In the genomic region with DNA sequence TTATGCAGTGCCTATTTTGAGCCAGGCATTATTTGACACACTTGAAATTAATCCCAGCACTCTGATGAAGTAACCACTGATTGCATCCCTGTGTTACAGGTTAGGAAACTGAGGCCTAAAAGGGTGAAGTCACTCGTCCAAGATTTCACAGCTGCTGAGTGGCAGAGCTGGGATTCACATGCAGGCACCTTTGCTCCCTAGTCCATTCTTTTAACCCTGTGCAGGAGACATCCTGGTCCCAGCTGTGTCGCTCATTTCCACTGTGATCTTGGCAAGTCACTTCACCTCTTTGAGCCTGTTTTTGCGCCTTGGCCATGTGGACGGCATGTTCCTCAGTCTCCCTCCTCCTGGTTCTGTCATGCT, we compare ENCODE assay signal across 20 cellular contexts.
DNase-seq lines count a peak whose midpoint lies in the region; ATAC-seq and TF ChIP-seq lines count a peak whose summit lies in the region.
"Had no signal": no experiment of that assay in that cellular context is flagged by ENCODE, and none has a peak within 500 bp of the region (broad histone marks: within the 10 kb centered on the region; RNA-seq: fewer than 3 reads in every experiment).

No MANE protein-coding gene starts in this region.

- no peak overlapping the region for H3K4ac ChIP-seq in H9 (ENCODE audit: low read depth, low read length)
- H3K4ac ChIP-seq in mesenchymal stem cell (ENCODE audit: low read depth in 1 of 2, low read length in 2 of 2) = peak overlapping the region in 1 of 2 experiments; percentile 54

- H3K79me1 ChIP-seq in H9 (ENCODE audit: insufficient read depth, low read depth, low read length, poor library complexity, severe bottlenecking) (no peaks in the 10 kb centered on the region), mesenchymal stem cell (replicated peaks; ENCODE audit: low read length, poor library complexity, severe bottlenecking) (peaks cover 10% of the 10 kb centered on the region)

- H3K23me2 ChIP-seq in H9 (ENCODE audit: insufficient read length, low read depth, low read length, poor library complexity, severe bottlenecking) = no peaks in the 10 kb centered on the region

- no peak overlapping the region for H2AK5ac ChIP-seq in H9 (ENCODE audit: insufficient read length, low read length)
- peak overlapping the region; percentile 42 for H2AK5ac ChIP-seq in mesenchymal stem cell (ENCODE audit: low read length, severe bottlenecking)

- H3K9me3 ChIP-seq in H9 (ENCODE audit: control insufficient read depth, low read depth, low read length) (no peaks in the 10 kb centered on the region), mesenchymal stem cell (ENCODE audit: control insufficient read depth, low read length) (no peaks in the 10 kb centered on the region), smooth muscle cell (replicated peaks; ENCODE audit: low read depth) (no peaks in the 10 kb centered on the region), psoas muscle (no peaks in the 10 kb centered on the region)
- H3K9me3 ChIP-seq: right lobe of liver had no signal

- no peaks in the 10 kb centered on the region for H4K20me1 ChIP-seq in H9 (ENCODE audit: control insufficient read depth, insufficient read depth, insufficient read length)
- H4K20me1 ChIP-seq in smooth muscle cell (ENCODE audit: low read depth) = peaks cover 98% of the 10 kb centered on the region

- TF ChIP-seq CTCF in H9 (conservative IDR thresholded peaks at IDR 0.05) (no peak), coronary artery (IDR thresholded peaks at IDR 0.05) (no peak), smooth muscle cell (IDR thresholded peaks at IDR 0.05; ENCODE audit: borderline replicate concordance, insufficient read depth, poor library complexity, severe bottlenecking) (no peak), psoas muscle (IDR thresholded peaks at IDR 0.05) (no peak)

- H3K4me3 Mint-ChIP-seq in H9 = no peak overlapping the region; a peak in 1 of 5 replicates
- H3K4me3 Mint-ChIP-seq: activated B cell treated with CpG ODN at 0.5 μM for 24 hours; CD8-positive, alpha-beta memory T cell; natural killer cell treated with Interleukin-12 subunit alpha and Interleukin-12 subunit beta and Interleukin-15 and Interleukin-18, amount 100 ng/mL, for 72 hours; T-cell had no signal

- peak overlapping the region in 1 of 3 experiments; percentile 77; a peak in 1 of 7 replicates for H3K27ac Mint-ChIP-seq in H9
- H3K27ac Mint-ChIP-seq: activated B cell treated with CpG ODN at 0.5 μM for 24 hours; natural killer cell treated with Interleukin-12 subunit alpha and Interleukin-12 subunit beta and Interleukin-15 and Interleukin-18, amount 100 ng/mL, for 72 hours; T-cell had no signal

- H2BK12ac ChIP-seq in H9 (ENCODE audit: insufficient read length, low read depth, low read length) (no peak overlapping the region), mesenchymal stem cell (ENCODE audit: low read length in 2 of 2) (peak overlapping the region in 1 of 2 experiments; percentile 86)

- H3K36me3 Mint-ChIP-seq in H9 (ENCODE audit: insufficient read depth in 1 of 3, low read depth in 3 of 3) = no peaks in the 10 kb centered on the region
- H3K36me3 Mint-ChIP-seq: CD8-positive, alpha-beta memory T cell; natural killer cell treated with Interleukin-12 subunit alpha and Interleukin-12 subunit beta and Interleukin-15 and Interleukin-18, amount 100 ng/mL, for 72 hours; T-cell had no signal

- H3K18ac ChIP-seq in H9 (ENCODE audit: insufficient read length, low read depth, low read length) (no peak overlapping the region), mesenchymal stem cell (ENCODE audit: low read depth in 1 of 2, low read length in 2 of 2) (peak overlapping the region in 1 of 2 experiments; percentile 88)

- H3K23ac ChIP-seq in H9 (ENCODE audit: insufficient read length, low read depth, low read length) (no peak overlapping the region), mesenchymal stem cell (ENCODE audit: low read length in 2 of 2) (peak overlapping the region in 1 of 2 experiments; percentile 23)

- peaks cover 51 to 60% of the 10 kb centered on the region in 2 experiments for H3K4me1 Mint-ChIP-seq in H9
- H3K4me1 Mint-ChIP-seq: activated B cell treated with CpG ODN at 0.5 μM for 24 hours; CD8-positive, alpha-beta memory T cell; T-cell had no signal

- no CpG with 5 or more reads among the region's 4 CpGs for WGBS in H9 (ENCODE audit: extremely low coverage, insufficient read length, low lambda C conversion rate)
- WGBS in mesenchymal stem cell = 83% methylated on average over 4 of the region's 4 CpGs
- WGBS in smooth muscle cell (ENCODE audit: low lambda C conversion rate) = 72% methylated on average over 4 of the region's 4 CpGs
- 66 to 72% (median 70%) methylated on average over 4 of the region's 4 CpGs for WGBS in psoas muscle, 3 donors

- H3T11ph ChIP-seq in H9 (ENCODE audit: low read length) = no peak overlapping the region

- H2BK15ac ChIP-seq in H9 (ENCODE audit: low read depth, low read length) = no peak overlapping the region
- no peak overlapping the region for H2BK15ac ChIP-seq in mesenchymal stem cell (ENCODE audit: low read depth, poor library complexity, severe bottlenecking)

- no peak overlapping the region for H3K9ac ChIP-seq in H9 (ENCODE audit: extremely low read depth, insufficient read length, low read length)
- H3K9ac ChIP-seq in mesenchymal stem cell (ENCODE audit: low read length) = no peak overlapping the region
- no peak overlapping the region for H3K9ac ChIP-seq in smooth muscle cell (ENCODE audit: low read depth)

- no peaks in the 10 kb centered on the region for H3K27me3 Mint-ChIP-seq in H9 (ENCODE audit: low read depth)
- H3K27me3 Mint-ChIP-seq: activated B cell treated with CpG ODN at 0.5 μM for 24 hours, T-cell had no signal

- no peak overlapping the region for H2BK20ac ChIP-seq in H9 (ENCODE audit: low read depth, low read length, poor library complexity, severe bottlenecking)

- H3K56ac ChIP-seq in H9 (ENCODE audit: insufficient read length, low read depth, low read length) = no peak overlapping the region

- peaks cover 0 to 26% of the 10 kb centered on the region in 2 experiments for H3K36me3 ChIP-seq in mesenchymal stem cell (ENCODE audit: control insufficient read depth in 1 of 2, insufficient read depth in 2 of 2, low read depth in 1 of 2, low read length in 2 of 2)
- H3K36me3 ChIP-seq in smooth muscle cell (ENCODE audit: low read depth) = no peaks in the 10 kb centered on the region
- no peaks in the 10 kb centered on the region for H3K36me3 ChIP-seq in psoas muscle (ENCODE audit: insufficient read depth in 1 of 2, low read depth in 1 of 2)
- H3K36me3 ChIP-seq: right lobe of liver had no signal

- H3K79me2 ChIP-seq in H9 (ENCODE audit: insufficient read depth, low read length) = no peaks in the 10 kb centered on the region
- peaks cover 96% of the 10 kb centered on the region for H3K79me2 ChIP-seq in smooth muscle cell (ENCODE audit: low read depth)

- H2BK120ac ChIP-seq in H9 (ENCODE audit: low read depth, low read length, poor library complexity, severe bottlenecking) = no peak overlapping the region
- no peak overlapping the region for H2BK120ac ChIP-seq in mesenchymal stem cell (ENCODE audit: low read depth, low read length)

- H3K4me2 ChIP-seq in H9 (ENCODE audit: insufficient read depth, insufficient read length, low read length) (no peak overlapping the region), mesenchymal stem cell (ENCODE audit: low read length, poor library complexity, severe bottlenecking) (no peak overlapping the region), smooth muscle cell (peak overlapping the region; percentile 68)

- peaks cover 48% of the 10 kb centered on the region for H3F3A ChIP-seq in smooth muscle cell (ENCODE audit: low read depth)

- no peak overlapping the region for H4K5ac ChIP-seq in H9 (ENCODE audit: insufficient read length, low read depth, low read length)

- no peak overlapping the region for H3K4me3 ChIP-seq in coronary artery
- peak overlapping the region in 1 of 2 experiments; percentile 11 for H3K4me3 ChIP-seq in mesenchymal stem cell (ENCODE audit: insufficient read depth in 1 of 2, low read depth in 1 of 2, low read length in 2 of 2)
- no peak overlapping the region for H3K4me3 ChIP-seq in smooth muscle cell
- no peak overlapping the region for H3K4me3 ChIP-seq in psoas muscle
- H3K4me3 ChIP-seq: right lobe of liver had no signal

- H4K91ac ChIP-seq in H9 (ENCODE audit: insufficient read length, low read depth, low read length) (no peak overlapping the region), mesenchymal stem cell (ENCODE audit: low read length) (no peak overlapping the region)

- H3K4me1 ChIP-seq in H9 (ENCODE audit: insufficient read depth, low read length) = peaks cover 5% of the 10 kb centered on the region; the same call in 1 of the 2 replicates
- peaks cover 53% of the 10 kb centered on the region for H3K4me1 ChIP-seq in mesenchymal stem cell (ENCODE audit: control insufficient read depth, insufficient read depth, low read depth, low read length)
- peaks cover 52% of the 10 kb centered on the region for H3K4me1 ChIP-seq in smooth muscle cell (ENCODE audit: low read depth)
- peaks cover 16% of the 10 kb centered on the region for H3K4me1 ChIP-seq in psoas muscle

- DNase-seq in H9 (no peak), coronary artery (ENCODE audit: low spot score) (no peak), mesenchymal stem cell (no peak), smooth muscle cell (lab: John Stamatoyannopoulos, UW; ENCODE audit: unreplicated experiment) (no peak), NOMO-1 treated with dmso at 0.1 percent for 144 hours (lab: John Stamatoyannopoulos, UW; ENCODE audit: unreplicated experiment) (no peak), psoas muscle (no peak), cerebellar cortex (ENCODE audit: low spot score) (no peak), T1000 (lab: John Stamatoyannopoulos, UW) (no peak)
- DNase-seq: activated B cell treated with CpG ODN at 0.5 μM for 24 hours; activated effector memory CD4-positive, alpha-beta T cell treated with Interleukin-2 at 50 U/mL for 16 hours; CD8-positive, alpha-beta memory T cell; EL; GOT3; hippocampal formation; NCI-H748 treated with DMSO at 0.1 percent for 48 hours; RPMI8226; stimulated activated CD4-positive, alpha-beta T cell treated with anti-CD3 and anti-CD28 coated beads, Interleukin-4, amount 100 ng/mL, for 24 hours; T-cell had no signal

- H2BK5ac ChIP-seq in H9 (ENCODE audit: insufficient read length, low read length) (no peak overlapping the region), mesenchymal stem cell (ENCODE audit: low read depth, low read length, poor library complexity, severe bottlenecking) (peak overlapping the region; percentile 19)

- H2AFZ ChIP-seq in H9 (ENCODE audit: low read length) (no peak overlapping the region), mesenchymal stem cell (ENCODE audit: low read depth, low read length) (no peak overlapping the region), smooth muscle cell (ENCODE audit: low read depth) (no peak overlapping the region)

- H3K14ac ChIP-seq in H9 (ENCODE audit: insufficient read depth, low read length) (0 out of 2 replicates have a peak overlapping the region, but pooled peaks have one; percentile 6), mesenchymal stem cell (ENCODE audit: low read length in 2 of 2) (peak overlapping the region in 1 of 2 experiments; percentile 93)

- H3K9me3 Mint-ChIP-seq in H9 = no peaks in the 10 kb centered on the region
- H3K9me3 Mint-ChIP-seq: activated B cell treated with CpG ODN at 0.5 μM for 24 hours; CD8-positive, alpha-beta memory T cell; natural killer cell treated with Interleukin-12 subunit alpha and Interleukin-12 subunit beta and Interleukin-15 and Interleukin-18, amount 100 ng/mL, for 72 hours; T-cell had no signal

- no peak for ATAC-seq in psoas muscle
- ATAC-seq: natural killer cell treated with Interleukin-12 subunit alpha and Interleukin-12 subunit beta and Interleukin-15 and Interleukin-18, amount 100 ng/mL, for 72 hours; T-cell had no signal

- intact Hi-C loops in psoas muscle (cut with DNase I) = no loop called here

- H3K27ac ChIP-seq in H9 (ENCODE audit: insufficient read length, low read depth, low read length) (no peak overlapping the region), coronary artery (peak overlapping the region; percentile 51 to 79), mesenchymal stem cell (ENCODE audit: low read length, poor library complexity, severe bottlenecking) (peak overlapping the region; percentile 25), smooth muscle cell (ENCODE audit: low read depth) (peak overlapping the region; percentile 58), psoas muscle (no peak overlapping the region)

- H3K27me3 ChIP-seq in H9 (ENCODE audit: insufficient read depth, low read length) (no peaks in the 10 kb centered on the region), mesenchymal stem cell (ENCODE audit: control insufficient read depth in 1 of 2, insufficient read depth in 1 of 2, low read length in 2 of 2) (no peaks in the 10 kb centered on the region), smooth muscle cell (ENCODE audit: low read depth) (no peaks in the 10 kb centered on the region), psoas muscle (ENCODE audit: insufficient read depth in 3 of 3, low read length in 2 of 3) (no peaks in the 10 kb centered on the region)
- H3K27me3 ChIP-seq: right lobe of liver had no signal

- H4K8ac ChIP-seq in H9 (replicated peaks; ENCODE audit: insufficient read length, low read depth, low read length) = no peak overlapping the region
- peak overlapping the region; percentile 1 for H4K8ac ChIP-seq in mesenchymal stem cell (ENCODE audit: low read length)

Comparison
In these comparisons a context has a peak if more than half of its experiments do, and no peak if none do; other contexts are left out.
1. H3K27ac ChIP-seq: peak in coronary artery (2 of 2), mesenchymal stem cell (single experiment) and smooth muscle cell (single experiment); none in H9 (single experiment) and psoas muscle (single experiment).